Comparison of ENCODE assay signal across 28 cellular contexts in the genomic region with DNA sequence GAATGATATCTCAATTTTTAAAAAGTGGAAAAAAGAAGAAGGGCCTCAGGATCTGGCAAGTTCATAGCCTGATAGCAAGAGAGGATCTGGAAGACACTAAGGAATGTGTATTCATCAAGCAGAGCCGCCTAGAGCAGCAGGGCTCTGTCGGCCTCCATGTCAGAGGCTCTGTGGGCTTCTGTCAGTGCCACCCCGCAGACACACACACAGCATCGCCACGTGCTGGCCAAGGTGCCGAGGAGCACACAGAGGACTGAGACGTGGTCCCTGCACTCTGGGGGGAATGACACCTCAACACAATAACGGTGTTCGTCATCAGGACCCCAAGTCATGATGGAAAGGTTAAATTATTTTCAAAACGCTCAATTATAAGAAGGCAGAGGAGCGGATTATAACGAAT. TPM values are rescaled to one million over a fixed set of nuclear protein-coding genes. Genes with fewer than 3 reads are reported as not detected.
"Had no signal": no experiment of that assay in that cellular context is flagged by ENCODE, and none has a peak within 500 bp of the region (broad histone marks: within the 10 kb centered on the region; RNA-seq: fewer than 3 reads in every experiment).

No MANE protein-coding gene starts in this region.

- H3K27me3 ChIP-seq: colonic mucosa had no signal

- H3K4me3 ChIP-seq: colonic mucosa, esophagus muscularis mucosa, gastroesophageal sphincter, heart right ventricle, left lung, lower lobe of right lung, mucosa of descending colon had no signal

- H3K27ac ChIP-seq: colonic mucosa, esophagus muscularis mucosa, foreskin keratinocyte, gastroesophageal sphincter, heart right ventricle, left lung, lower lobe of right lung had no signal

- H3K9me3 ChIP-seq: colonic mucosa, esophagus muscularis mucosa, gastroesophageal sphincter, heart right ventricle, left lung, lower lobe of right lung, mucosa of descending colon had no signal

- H3K36me3 ChIP-seq: colonic mucosa, esophagus muscularis mucosa, gastroesophageal sphincter, heart right ventricle, left lung, lower lobe of right lung had no signal

- DNase-seq: colonic mucosa; cortex of kidney; effector CD8-positive, alpha-beta T cell; effector memory CD8-positive, alpha-beta T cell; foreskin keratinocyte; heart right ventricle; hippocampal formation; left cardiac atrium; left lung; left ventricle myocardium superior; lower lobe of right lung; mesenchymal stem cell; mucosa of descending colon had no signal

- ATAC-seq: effector memory CD8-positive, alpha-beta T cell; foreskin keratinocyte; gastroesophageal sphincter; left cardiac atrium; left lung; left ventricle myocardium superior; mucosa of descending colon had no signal

- H3K4me1 ChIP-seq: colonic mucosa, esophagus muscularis mucosa, foreskin keratinocyte, gastroesophageal sphincter, heart right ventricle, left lung, lower lobe of right lung had no signal

RNA-seq across cellular contexts. Expression of gene PRMT8, which starts 21.3 kb away (rescaled TPM):
- total RNA-seq: chondrocyte, colonic mucosa, dermis microvascular lymphatic vessel endothelial cell, endothelial cell of umbilical vein, epithelial cell of proximal tubule, esophagus muscularis mucosa, fibroblast of lung, fibroblast of villous mesenchyme, foreskin keratinocyte, kidney epithelial cell, left ventricle myocardium superior, lower leg skin, lung microvascular endothelial cell, mesenteric fat pad, mesothelial cell of epicardium, myocyte had no signal
- polyA plus RNA-seq: endothelial cell of umbilical vein, esophagus, fibroblast of lung, foreskin keratinocyte had no signal
